ENCODE assay signal across 32 cellular contexts in the genomic region with DNA sequence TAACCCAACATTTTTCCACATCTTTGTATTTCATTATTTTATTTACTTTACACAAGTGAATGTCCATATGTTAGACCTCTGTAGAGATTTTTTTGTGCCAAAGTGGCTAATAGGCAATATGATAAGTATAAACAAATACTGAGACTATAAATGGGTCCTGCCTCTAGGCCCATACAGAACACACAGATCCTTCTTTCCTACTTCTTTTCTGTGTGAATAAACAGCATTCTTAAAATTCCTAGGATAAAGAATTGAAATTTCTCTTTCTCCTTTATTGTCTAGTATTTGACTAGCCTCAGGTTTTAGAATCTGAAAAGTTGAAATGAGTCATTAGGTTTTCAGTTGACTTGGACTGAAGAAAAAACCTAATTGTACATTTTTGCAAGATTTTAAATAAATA. TPM values are rescaled to one million over a fixed set of nuclear protein-coding genes. Genes with fewer than 3 reads are reported as not detected.
"Had no signal": no experiment of that assay in that cellular context is flagged by ENCODE, and none has a peak within 500 bp of the region (broad histone marks: within the 10 kb centered on the region; RNA-seq: fewer than 3 reads in every experiment).

No MANE protein-coding gene starts in this region.

- H3K27me3 ChIP-seq: breast epithelium, colonic mucosa, SJCRH30 had no signal

- H3K9me3 ChIP-seq: breast epithelium, colonic mucosa, SJCRH30 had no signal

- ATAC-seq: activated T-helper 17 cell treated with anti-CD3 and anti-CD28 coated beads, Interleukin-2, amount 50 U/mL, for 72 hours; Panc1; T-cell had no signal

- H3K36me3 Mint-ChIP-seq: activated CD4-positive, alpha-beta memory T cell treated with anti-CD3 and anti-CD28 coated beads for 36 hours; activated naive CD8-positive, alpha-beta T cell; T-cell had no signal

- FAIRE-seq: TTC549 had no signal

- H3K27ac ChIP-seq: breast epithelium, colonic mucosa, RWPE1, SJCRH30 had no signal

- H3K4me3 ChIP-seq: breast epithelium, colonic mucosa, SJCRH30 had no signal

- H3K27me3 Mint-ChIP-seq: activated CD4-positive, alpha-beta memory T cell treated with anti-CD3 and anti-CD28 coated beads for 36 hours; activated CD4-positive, alpha-beta T cell treated with anti-CD3 and anti-CD28 coated beads, Interleukin-2, amount 10 ng/mL, durations not matched to agents 7 days and 5 days; activated naive CD8-positive, alpha-beta T cell; T-cell had no signal

- H3K9me3 Mint-ChIP-seq: activated CD4-positive, alpha-beta memory T cell treated with anti-CD3 and anti-CD28 coated beads for 36 hours; activated CD4-positive, alpha-beta T cell treated with anti-CD3 and anti-CD28 coated beads, Interleukin-2, amount 10 ng/mL, durations not matched to agents 7 days and 5 days; activated naive CD4-positive, alpha-beta T cell treated with anti-CD3 and anti-CD28 coated beads for 36 hours; activated T-helper 17 cell treated with anti-CD3 and anti-CD28 coated beads, Interleukin-2, amount 50 U/mL, for 72 hours; T-cell had no signal

- H3K4me1 Mint-ChIP-seq: activated CD4-positive, alpha-beta T cell treated with anti-CD3 and anti-CD28 coated beads, Interleukin-2, amount 10 ng/mL, durations not matched to agents 7 days and 5 days; activated T-helper 17 cell treated with anti-CD3 and anti-CD28 coated beads, Interleukin-2, amount 50 U/mL, for 72 hours; T-cell had no signal

- DNase-seq: activated CD4-positive, alpha-beta memory T cell treated with anti-CD3 and anti-CD28 coated beads for 36 hours; activated CD4-positive, alpha-beta T cell treated with anti-CD3 and anti-CD28 coated beads, Interleukin-2, amount 10 ng/mL, durations not matched to agents 7 days and 5 days; activated CD4-positive, CD25-positive, alpha-beta regulatory T cell; activated gamma-delta T cell; activated naive CD4-positive, alpha-beta T cell treated with anti-CD3 and anti-CD28 coated beads for 36 hours; activated T-cell treated with anti-CD3 and anti-CD28 coated beads for 4 hours; activated T-cell treated with anti-CD3 and anti-CD28 coated beads, Interleukin-2, amount 50 U/mL, for 48 hours; caudate nucleus; colonic mucosa; NCI-H1092; NCI-H1417; NCI-H2029; NCI-H2107; NCI-H2171 treated with DMSO at 0.1 percent for 48 hours; NCI-H226; NCI-H510A; NCI-H526 treated with DMSO at 0.1 percent for 48 hours; NK-92 treated with Interleukin-12 subunit alpha and Interleukin-12 subunit beta, amount 100 ng/mL, for 24 hours; OCI-M1; Right ventricle myocardium superior; SJCRH30; T-cell; T-helper 2 cell; T1000 had no signal

- H3K4me1 ChIP-seq: breast epithelium, colonic mucosa had no signal

- H3K27ac Mint-ChIP-seq: activated CD4-positive, alpha-beta memory T cell treated with anti-CD3 and anti-CD28 coated beads for 36 hours; activated CD4-positive, alpha-beta T cell treated with anti-CD3 and anti-CD28 coated beads, Interleukin-2, amount 10 ng/mL, durations not matched to agents 7 days and 5 days; activated naive CD4-positive, alpha-beta T cell treated with anti-CD3 and anti-CD28 coated beads for 36 hours; activated naive CD8-positive, alpha-beta T cell; activated T-helper 17 cell treated with anti-CD3 and anti-CD28 coated beads, Interleukin-2, amount 50 U/mL, for 72 hours; T-cell had no signal

- H3K4me3 Mint-ChIP-seq: activated CD4-positive, alpha-beta memory T cell treated with anti-CD3 and anti-CD28 coated beads for 36 hours; activated CD4-positive, alpha-beta T cell treated with anti-CD3 and anti-CD28 coated beads, Interleukin-2, amount 10 ng/mL, durations not matched to agents 7 days and 5 days; activated naive CD4-positive, alpha-beta T cell treated with anti-CD3 and anti-CD28 coated beads for 36 hours; activated naive CD8-positive, alpha-beta T cell; activated T-helper 17 cell treated with anti-CD3 and anti-CD28 coated beads, Interleukin-2, amount 50 U/mL, for 72 hours; T-cell had no signal

- H3K36me3 ChIP-seq: breast epithelium, colonic mucosa, SJCRH30 had no signal

RNA-seq across cellular contexts. Expression of a gene that starts 46.3 kb away (rescaled TPM):
- total RNA-seq: activated CD4-positive, alpha-beta memory T cell treated with anti-CD3 and anti-CD28 coated beads for 36 hours; activated CD4-positive, alpha-beta T cell treated with anti-CD3 and anti-CD28 coated beads, Interleukin-2, amount 10 ng/mL, durations not matched to agents 7 days and 5 days; activated CD8-positive, alpha-beta memory T cell treated with anti-CD3 and anti-CD28 coated beads for 36 hours; activated naive CD4-positive, alpha-beta T cell treated with anti-CD3 and anti-CD28 coated beads for 36 hours; activated T-helper 17 cell treated with anti-CD3 and anti-CD28 coated beads, Interleukin-2, amount 50 U/mL, for 72 hours; breast epithelium; M059J; Right ventricle myocardium superior; T-cell had no signal
